ENCODE assay signal across 1 cellular context in the genomic region with DNA sequence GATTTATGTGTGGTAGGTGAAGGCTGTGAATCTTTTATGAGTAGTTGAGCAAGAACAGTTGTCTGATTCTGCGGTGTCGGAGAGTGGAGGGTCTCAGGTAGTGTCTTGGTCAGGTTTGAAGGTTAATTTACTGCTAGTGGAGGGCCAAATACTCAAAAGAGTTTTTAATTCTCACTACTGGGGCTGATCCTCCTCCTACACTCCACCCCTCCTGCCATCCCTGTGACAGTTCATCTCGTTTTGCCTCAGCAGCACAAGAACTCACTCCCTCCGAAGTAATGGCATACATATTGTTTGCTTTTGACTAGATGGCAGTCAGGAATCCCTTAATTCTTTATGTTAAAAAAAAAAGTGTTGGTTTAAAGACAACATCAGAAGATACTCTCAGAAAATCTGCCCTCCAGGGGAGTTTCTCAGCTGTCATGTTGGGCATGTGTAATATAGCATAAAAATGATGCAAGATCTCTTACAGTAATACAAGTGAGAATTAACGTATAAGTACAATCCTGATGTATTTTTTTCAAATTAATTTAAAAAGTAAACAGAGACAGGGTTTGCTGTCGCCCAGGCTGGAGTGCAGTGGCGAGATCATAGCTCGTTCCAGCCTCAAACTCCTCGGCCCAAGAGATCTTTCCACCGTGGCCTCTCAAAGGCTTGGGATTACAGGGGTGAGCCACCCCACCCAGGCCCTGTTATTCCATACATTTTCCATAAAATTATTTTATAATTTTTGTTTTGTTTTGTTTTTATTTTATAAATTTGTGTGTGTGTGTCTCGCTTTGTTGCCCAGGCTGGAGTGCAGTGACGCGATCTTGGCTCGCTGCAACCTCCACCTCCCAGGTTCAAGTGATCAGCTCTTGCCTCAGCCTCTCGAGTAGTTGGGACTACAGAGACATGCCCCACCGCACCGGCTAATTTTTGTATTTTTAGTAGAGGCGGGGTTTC.
TF ChIP-seq lines count a peak whose summit lies in the region.

No MANE protein-coding gene starts in this region.

TF ChIP-seq in WTC11, 78 proteins besides CTCF, POLR2A, EP300 and RAD21 (continued from another document):
- TF ChIP-seq STAT6 (CRISPR knock-in tag; conservative IDR thresholded peaks at IDR 0.05; ENCODE audit: low read depth) (no peak), CBFB (CRISPR knock-in tag; IDR thresholded peaks at IDR 0.05; ENCODE audit: low read depth) (no peak), ZNF317 (CRISPR knock-in tag; IDR thresholded peaks at IDR 0.05; ENCODE audit: borderline replicate concordance, low read depth) (no peak), SP1 (CRISPR knock-in tag; conservative IDR thresholded peaks at IDR 0.05) (no peak), FOXP1 (CRISPR knock-in tag; IDR thresholded peaks at IDR 0.05; ENCODE audit: borderline replicate concordance) (no peak), JAZF1 (CRISPR knock-in tag; IDR thresholded peaks at IDR 0.05) (no peak)
- TF ChIP-seq, protein P1, sequence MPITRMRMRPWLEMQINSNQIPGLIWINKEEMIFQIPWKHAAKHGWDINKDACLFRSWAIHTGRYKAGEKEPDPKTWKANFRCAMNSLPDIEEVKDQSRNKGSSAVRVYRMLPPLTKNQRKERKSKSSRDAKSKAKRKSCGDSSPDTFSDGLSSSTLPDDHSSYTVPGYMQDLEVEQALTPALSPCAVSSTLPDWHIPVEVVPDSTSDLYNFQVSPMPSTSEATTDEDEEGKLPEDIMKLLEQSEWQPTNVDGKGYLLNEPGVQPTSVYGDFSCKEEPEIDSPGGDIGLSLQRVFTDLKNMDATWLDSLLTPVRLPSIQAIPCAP (CRISPR knock-in tag; IDR thresholded peaks at IDR 0.05), result no peak
- TF ChIP-seq, protein P2, sequence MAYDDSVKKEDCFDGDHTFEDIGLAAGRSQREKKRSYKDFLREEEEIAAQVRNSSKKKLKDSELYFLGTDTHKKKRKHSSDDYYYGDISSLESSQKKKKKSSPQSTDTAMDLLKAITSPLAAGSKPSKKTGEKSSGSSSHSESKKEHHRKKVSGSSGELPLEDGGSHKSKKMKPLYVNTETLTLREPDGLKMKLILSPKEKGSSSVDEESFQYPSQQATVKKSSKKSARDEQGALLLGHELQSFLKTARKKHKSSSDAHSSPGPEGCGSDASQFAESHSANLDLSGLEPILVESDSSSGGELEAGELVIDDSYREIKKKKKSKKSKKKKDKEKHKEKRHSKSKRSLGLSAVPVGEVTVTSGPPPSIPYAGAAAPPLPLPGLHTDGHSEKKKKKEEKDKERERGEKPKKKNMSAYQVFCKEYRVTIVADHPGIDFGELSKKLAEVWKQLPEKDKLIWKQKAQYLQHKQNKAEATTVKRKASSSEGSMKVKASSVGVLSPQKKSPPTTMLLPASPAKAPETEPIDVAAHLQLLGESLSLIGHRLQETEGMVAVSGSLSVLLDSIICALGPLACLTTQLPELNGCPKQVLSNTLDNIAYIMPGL (CRISPR knock-in tag; IDR thresholded peaks at IDR 0.05), result no peak
